In genomic region chr15:25061808-25062550, GRCh38 we compare ENCODE assay signal across 28 cellular contexts.
A peak's percentile ranks its signal among the peaks of the same experiment; 100 is the strongest.
DNase-seq lines count a peak whose midpoint lies in the region; ATAC-seq, FAIRE-seq and TF ChIP-seq lines count a peak whose summit lies in the region.
"Had no signal": no experiment of that assay in that cellular context is flagged by ENCODE, and none has a peak within 500 bp of the region (broad histone marks: within the 10 kb centered on the region; RNA-seq: fewer than 3 reads in every experiment).

No MANE protein-coding gene starts in this region.

- no peak for TF ChIP-seq POLR2A in GM12892 (IDR thresholded peaks at IDR 0.05; ENCODE audit: low read depth, low read length)

- no peak overlapping the region for H3K9ac ChIP-seq in endodermal cell (ENCODE audit: extremely low read depth, low read length, poor library complexity, severe bottlenecking)

- H3K4me1 ChIP-seq in endodermal cell (ENCODE audit: control insufficient read depth, insufficient read depth, low read length) = no peaks in the 10 kb centered on the region
- H3K4me1 ChIP-seq: breast epithelium, right atrium auricular region had no signal

- no peak overlapping the region for H3K4me3 Mint-ChIP-seq in endodermal cell
- peak overlapping the region; percentile 22 for H3K4me3 Mint-ChIP-seq in nephron progenitor cell
- peak overlapping the region in 1 of 5 donors; percentile 44 for H3K4me3 Mint-ChIP-seq in immature natural killer cell
- H3K4me3 Mint-ChIP-seq: activated CD4-positive, alpha-beta T cell treated with anti-CD3 and anti-CD28 coated beads for 36 hours; activated naive CD4-positive, alpha-beta T cell treated with anti-CD3 and anti-CD28 coated beads for 36 hours; memory B cell had no signal

- H3K4me1 Mint-ChIP-seq in endodermal cell = no peaks in the 10 kb centered on the region
- H3K4me1 Mint-ChIP-seq in nephron progenitor cell = no peaks in the 10 kb centered on the region
- H3K4me1 Mint-ChIP-seq in immature natural killer cell = peaks cover 0 to 3% of the 10 kb centered on the region in 2 donors
- H3K4me1 Mint-ChIP-seq: activated CD4-positive, alpha-beta T cell treated with anti-CD3 and anti-CD28 coated beads for 36 hours; memory B cell had no signal

- no peak for ATAC-seq in activated CD4-positive, CD25-positive, alpha-beta regulatory T cell treated with anti-CD3 and anti-CD28 coated beads, Interleukin-2, amount 50 U/mL, for 24 hours
- no peak for ATAC-seq in GM21717 (IDR thresholded peaks at IDR 0.05; ENCODE audit: unreplicated experiment)
- ATAC-seq: activated CD4-positive, alpha-beta T cell treated with anti-CD3 and anti-CD28 coated beads for 36 hours; stimulated activated naive CD8-positive, alpha-beta T cell treated with anti-CD3 and anti-CD28 coated beads, Interleukin-15, Interleukin-2, amounts not matched to agents 100 U/mL and 50 U/mL, for 24 hours had no signal

- H3K27ac Mint-ChIP-seq in endodermal cell (no peak overlapping the region), nephron progenitor cell (no peak overlapping the region), immature natural killer cell (no peak overlapping the region)
- H3K27ac Mint-ChIP-seq: activated CD4-positive, alpha-beta T cell treated with anti-CD3 and anti-CD28 coated beads for 36 hours; activated naive CD4-positive, alpha-beta T cell treated with anti-CD3 and anti-CD28 coated beads for 36 hours; memory B cell had no signal

- no peaks in the 10 kb centered on the region for H3K27me3 ChIP-seq in endodermal cell (ENCODE audit: control insufficient read depth, insufficient read depth, low read length, poor library complexity, severe bottlenecking)
- H3K27me3 ChIP-seq: breast epithelium, right atrium auricular region had no signal

- DNase-seq in activated CD4-positive, CD25-positive, alpha-beta regulatory T cell treated with anti-CD3 and anti-CD28 coated beads, Interleukin-2, amount 50 U/mL, for 72 hours = peak; percentile 1
- peak; percentile 32 for DNase-seq in endodermal cell
- no peak for DNase-seq in nephron progenitor cell
- DNase-seq in GM12892 (ENCODE audit: insufficient read length) = no peak
- DNase-seq in immature natural killer cell = no peak
- DNase-seq: activated CD4-positive, alpha-beta T cell treated with anti-CD3 and anti-CD28 coated beads for 36 hours; activated naive CD4-positive, alpha-beta T cell treated with anti-CD3 and anti-CD28 coated beads for 36 hours; activated T-cell treated with anti-CD3 and anti-CD28 coated beads, Interleukin-2, amount 50 U/mL, for 48 hours; amygdala; DND-41; H7; Kasumi-1; NCI-H1048; NCI-H1694 treated with DMSO at 0.1 percent for 48 hours; NCI-H526 treated with DMSO at 0.1 percent for 48 hours; stimulated activated naive CD8-positive, alpha-beta T cell treated with anti-CD3 and anti-CD28 coated beads, Interleukin-15, Interleukin-2, amounts not matched to agents 100 U/mL and 50 U/mL, for 24 hours; T-helper 1 cell; trophoblast cell had no signal

- 91 to 92% methylated on average over 13 to 23 of the region's 23 CpGs for WGBS in endodermal cell (ENCODE audit: insufficient coverage in 1 of 2, insufficient read length in 1 of 2), 2 experiments

- FAIRE-seq in GM12892 (lab: Jason Lieb, UNC) = no peak
- FAIRE-seq: GM12891, TTC549 had no signal

- H3K9me3 Mint-ChIP-seq in endodermal cell (peaks cover 100% of the 10 kb centered on the region), nephron progenitor cell (peaks cover 100% of the 10 kb centered on the region), immature natural killer cell (peaks cover 63 to 100% (median 100%) of the 10 kb centered on the region in 6 donors)

- no peak for TF ChIP-seq CTCF in endodermal cell (conservative IDR thresholded peaks at IDR 0.05)
- TF ChIP-seq CTCF in nephron progenitor cell (IDR thresholded peaks at IDR 0.05) = no peak

- H3K27me3 Mint-ChIP-seq in endodermal cell (ENCODE audit: insufficient read depth) = peaks cover 7% of the 10 kb centered on the region
- H3K27me3 Mint-ChIP-seq in nephron progenitor cell (ENCODE audit: low read depth, poor library complexity) = peaks cover 14% of the 10 kb centered on the region
- H3K27me3 Mint-ChIP-seq in immature natural killer cell (ENCODE audit: low read depth in 3 of 3) = peaks cover 4 to 14% (median 5%) of the 10 kb centered on the region in 3 donors
- H3K27me3 Mint-ChIP-seq: activated CD4-positive, alpha-beta T cell treated with anti-CD3 and anti-CD28 coated beads for 36 hours; memory B cell had no signal

- peak overlapping the region; percentile 72 for H3K4me3 ChIP-seq in endodermal cell (ENCODE audit: low read length)
- H3K4me3 ChIP-seq: right atrium auricular region had no signal

- H3K36me3 Mint-ChIP-seq in endodermal cell (ENCODE audit: low read depth) (peaks cover 100% of the 10 kb centered on the region), nephron progenitor cell (ENCODE audit: low read depth) (peaks cover 100% of the 10 kb centered on the region), immature natural killer cell (peaks cover 95 to 99% (median 96%) of the 10 kb centered on the region in 3 donors)

- H3K27ac ChIP-seq in endodermal cell (ENCODE audit: low read depth, low read length) = no peak overlapping the region
- peak overlapping the region; percentile 25 for H3K27ac ChIP-seq in temporal lobe (ENCODE audit: low read depth, low read length)
- H3K27ac ChIP-seq: 22Rv1, breast epithelium, HL-60, right atrium auricular region had no signal

- H3K36me3 ChIP-seq in endodermal cell (ENCODE audit: control insufficient read depth, insufficient read depth, low read length) = peaks cover 100% of the 10 kb centered on the region

- peaks cover 100% of the 10 kb centered on the region for H3K9me3 ChIP-seq in endodermal cell (ENCODE audit: control insufficient read depth, low read length)

Comparison
In these comparisons a context has a peak if more than half of its experiments do, and no peak if none do; other contexts are left out.
1. DNase-seq: peak in activated CD4-positive, CD25-positive, alpha-beta regulatory T cell treated with anti-CD3 and anti-CD28 coated beads, Interleukin-2, amount 50 U/mL, for 72 hours (single experiment) and endodermal cell (single experiment); none in nephron progenitor cell (single experiment), GM12892 (single experiment) and immature natural killer cell (0 of 3).